In genomic region chr18:63189817-63190216, GRCh38 we compare ENCODE assay signal across 13 cellular contexts.
DNase-seq lines count a peak whose midpoint lies in the region; TF ChIP-seq lines count a peak whose summit lies in the region.
"Had no signal": no experiment of that assay in that cellular context is flagged by ENCODE, and none has a peak within 500 bp of the region (broad histone marks: within the 10 kb centered on the region; RNA-seq: fewer than 3 reads in every experiment).

No MANE protein-coding gene starts in this region.

- DNase-seq in left ventricle myocardium inferior (no peak), right atrium auricular region (ENCODE audit: low spot score) (no peak), mesenchymal stem cell (peak; percentile 30), uterus (no peak), NCI-H1417 (lab: John Stamatoyannopoulos, UW) (no peak), tibial artery (no peak), DMS79 (lab: John Stamatoyannopoulos, UW) (no peak)
- DNase-seq: NCI-H1105 treated with DMSO at 0.1 percent for 48 hours, NCI-H1694 treated with DMSO at 0.1 percent for 48 hours, NCI-H510A, NCI-H748 treated with DMSO at 0.1 percent for 48 hours had no signal

- no peak overlapping the region for H2BK120ac ChIP-seq in mesenchymal stem cell (ENCODE audit: low read depth, low read length)

- no peak overlapping the region for H4K91ac ChIP-seq in mesenchymal stem cell (ENCODE audit: low read length)

- H3K9ac ChIP-seq in mesenchymal stem cell (ENCODE audit: low read length) = no peak overlapping the region
- H3K9ac ChIP-seq: BLaER1 had no signal

- H2BK5ac ChIP-seq in mesenchymal stem cell (ENCODE audit: low read depth, low read length, poor library complexity, severe bottlenecking) = no peak overlapping the region

- no peak overlapping the region for H3K4me3 Mint-ChIP-seq in activated naive CD8-positive, alpha-beta T cell

- no peak overlapping the region for H2BK12ac ChIP-seq in mesenchymal stem cell (ENCODE audit: low read length in 2 of 2)

- peaks cover 76% of the 10 kb centered on the region for H3K4me1 Mint-ChIP-seq in activated naive CD8-positive, alpha-beta T cell (ENCODE audit: low read depth)

- no peak overlapping the region for H3K4me2 ChIP-seq in mesenchymal stem cell (ENCODE audit: low read length, poor library complexity, severe bottlenecking)
- H3K4me2 ChIP-seq: BLaER1 had no signal

- no peak overlapping the region for H3K23ac ChIP-seq in mesenchymal stem cell (ENCODE audit: low read length in 2 of 2)

- no peaks in the 10 kb centered on the region for H3K27me3 Mint-ChIP-seq in activated naive CD8-positive, alpha-beta T cell

- H3K9me3 Mint-ChIP-seq in activated naive CD8-positive, alpha-beta T cell (ENCODE audit: low read depth) = no peaks in the 10 kb centered on the region

- no peak overlapping the region for H2AK5ac ChIP-seq in mesenchymal stem cell (ENCODE audit: low read length, severe bottlenecking)

- H3K9me3 ChIP-seq in left ventricle myocardium inferior (replicated peaks) (peaks cover 4% of the 10 kb centered on the region), right atrium auricular region (no peaks in the 10 kb centered on the region), mesenchymal stem cell (ENCODE audit: control insufficient read depth, low read length) (no peaks in the 10 kb centered on the region), uterus (no peaks in the 10 kb centered on the region), tibial artery (no peaks in the 10 kb centered on the region)

- no peak for TF ChIP-seq CTCF in left ventricle myocardium inferior (IDR thresholded peaks at IDR 0.05; ENCODE audit: borderline replicate concordance)
- no peak for TF ChIP-seq CTCF in right atrium auricular region (IDR thresholded peaks at IDR 0.05)
- TF ChIP-seq CTCF in uterus (IDR thresholded peaks at IDR 0.05) = no peak
- no peak for TF ChIP-seq CTCF in tibial artery (IDR thresholded peaks at IDR 0.05)

- no peak overlapping the region for H3K14ac ChIP-seq in mesenchymal stem cell (ENCODE audit: low read length in 2 of 2)

- H3K36me3 Mint-ChIP-seq in activated naive CD8-positive, alpha-beta T cell = peaks cover 12% of the 10 kb centered on the region

- H3K79me1 ChIP-seq in mesenchymal stem cell (replicated peaks; ENCODE audit: low read length, poor library complexity, severe bottlenecking) = peaks cover 1% of the 10 kb centered on the region

- H3K27me3 ChIP-seq in left ventricle myocardium inferior (ENCODE audit: low read depth) (no peaks in the 10 kb centered on the region), right atrium auricular region (no peaks in the 10 kb centered on the region), mesenchymal stem cell (ENCODE audit: control insufficient read depth in 1 of 2, insufficient read depth in 1 of 2, low read length in 2 of 2) (no peaks in the 10 kb centered on the region), uterus (no peaks in the 10 kb centered on the region), tibial artery (no peaks in the 10 kb centered on the region)
- H3K27me3 ChIP-seq: BLaER1 had no signal

- H3K4me1 ChIP-seq in left ventricle myocardium inferior (peaks cover 54% of the 10 kb centered on the region), right atrium auricular region (peaks cover 0 to 31% of the 10 kb centered on the region in 2 donors), mesenchymal stem cell (ENCODE audit: control insufficient read depth, insufficient read depth, low read depth, low read length) (no peaks in the 10 kb centered on the region), uterus (peaks cover 10 to 11% of the 10 kb centered on the region in 2 donors), tibial artery (peaks cover 0 to 38% (median 19%) of the 10 kb centered on the region in 4 donors)

- H3K36me3 ChIP-seq in left ventricle myocardium inferior (no peaks in the 10 kb centered on the region), right atrium auricular region (no peaks in the 10 kb centered on the region), mesenchymal stem cell (ENCODE audit: control insufficient read depth in 1 of 2, insufficient read depth in 2 of 2, low read depth in 1 of 2, low read length in 2 of 2) (no peaks in the 10 kb centered on the region), uterus (no peaks in the 10 kb centered on the region), tibial artery (no peaks in the 10 kb centered on the region)

- H3K27ac ChIP-seq in left ventricle myocardium inferior (replicated peaks) = peak overlapping the region; percentile 45
- H3K27ac ChIP-seq in right atrium auricular region = peak overlapping the region in 1 of 2 donors; percentile 47
- no peak overlapping the region for H3K27ac ChIP-seq in mesenchymal stem cell (ENCODE audit: low read length, poor library complexity, severe bottlenecking)
- peak overlapping the region; percentile 10 to 72 for H3K27ac ChIP-seq in uterus
- H3K27ac ChIP-seq in tibial artery = no peak overlapping the region
- H3K27ac ChIP-seq: BLaER1 had no signal

- H4K8ac ChIP-seq in mesenchymal stem cell (ENCODE audit: low read length) = no peak overlapping the region

- no peak overlapping the region for H3K4ac ChIP-seq in mesenchymal stem cell (ENCODE audit: low read depth in 1 of 2, low read length in 2 of 2)

- WGBS in mesenchymal stem cell = 46% methylated on average over 2 of the region's 2 CpGs

- H3K4me3 ChIP-seq in left ventricle myocardium inferior (no peak overlapping the region), right atrium auricular region (no peak overlapping the region), mesenchymal stem cell (ENCODE audit: insufficient read depth in 1 of 2, low read depth in 1 of 2, low read length in 2 of 2) (no peak overlapping the region), uterus (no peak overlapping the region), tibial artery (no peak overlapping the region)
- H3K4me3 ChIP-seq: BLaER1 had no signal

- TF ChIP-seq POLR2A in uterus (IDR thresholded peaks at IDR 0.05) = no peak

- H3K27ac Mint-ChIP-seq in activated naive CD8-positive, alpha-beta T cell = peak overlapping the region; percentile 56

- no peak overlapping the region for H2BK15ac ChIP-seq in mesenchymal stem cell (ENCODE audit: low read depth, poor library complexity, severe bottlenecking)

- intact Hi-C loops in left ventricle myocardium inferior (cut with micrococcal nuclease) (no loop called here), uterus (cut with DNase I; ENCODE audit: low total_unique reads) (no loop called here), tibial artery (cut with DNase I; ENCODE audit: low total_unique reads) (no loop called here)

- no peak overlapping the region for H2AFZ ChIP-seq in mesenchymal stem cell (ENCODE audit: low read depth, low read length)

- H3K18ac ChIP-seq in mesenchymal stem cell (ENCODE audit: low read depth in 1 of 2, low read length in 2 of 2) = no peak overlapping the region

Comparison
In these comparisons a context has a peak if more than half of its experiments do, and no peak if none do; other contexts are left out.
1. H3K27ac ChIP-seq: peak in left ventricle myocardium inferior (single experiment) and uterus (2 of 2); none in mesenchymal stem cell (single experiment) and tibial artery (0 of 2).